Comparison of ENCODE assay signal across 22 cellular contexts in the genomic region with DNA sequence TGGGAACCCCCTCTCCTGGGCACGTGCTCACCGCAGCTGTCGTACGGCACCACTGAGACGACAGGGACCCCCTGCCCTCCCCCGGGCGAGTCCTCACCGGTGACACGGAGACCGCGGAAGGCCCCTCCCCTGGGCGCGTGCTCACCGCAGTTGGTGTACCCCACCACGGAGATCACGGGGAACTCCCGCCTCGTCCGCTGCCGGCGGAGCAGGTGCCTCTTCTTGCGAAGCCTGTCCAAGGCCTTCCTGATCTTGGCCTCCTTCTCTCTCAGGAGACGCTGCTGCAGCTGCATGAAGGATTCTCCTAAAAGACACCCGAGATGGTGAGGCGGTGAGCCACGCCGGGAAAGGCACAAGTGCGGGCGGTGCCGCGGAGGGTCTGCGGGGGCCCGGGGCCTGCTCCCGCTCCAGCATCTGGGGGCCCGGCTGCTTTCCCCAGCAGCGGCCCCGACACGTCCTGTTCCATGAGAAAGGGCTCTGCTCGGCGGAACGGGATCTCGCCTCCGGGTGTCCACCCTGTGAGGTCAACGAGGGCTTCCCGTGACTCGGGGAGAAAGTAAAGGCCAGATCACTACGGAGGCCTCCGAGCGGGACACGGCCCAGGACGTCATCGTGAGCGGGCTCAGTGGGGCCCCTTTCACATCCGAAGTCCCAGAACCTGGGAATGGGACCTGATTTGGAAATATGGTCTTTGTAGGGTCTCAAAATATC.
"Had no signal": no experiment of that assay in that cellular context is flagged by ENCODE, and none has a peak within 500 bp of the region (broad histone marks: within the 10 kb centered on the region; RNA-seq: fewer than 3 reads in every experiment).

No MANE protein-coding gene starts in this region.

- H3K4me1 Mint-ChIP-seq: endodermal cell; stimulated activated naive CD8-positive, alpha-beta T cell treated with anti-CD3 and anti-CD28 coated beads, Interleukin-15, amount 100 ng/mL, for 72 hours had no signal

- ATAC-seq: pancreas had no signal

- H3K27ac ChIP-seq: adrenal gland, cardiac muscle cell, dorsolateral prefrontal cortex, epithelial cell of prostate, neutrophil, pancreas, skin epidermis, suprapubic skin, transverse colon had no signal

- H3K4me3 Mint-ChIP-seq: activated CD4-positive, alpha-beta T cell treated with anti-CD3 and anti-CD28 coated beads, Interleukin-2, amount 10 ng/mL, durations not matched to agents 24 days and 14 days; activated naive CD4-positive, alpha-beta T cell treated with anti-CD3 and anti-CD28 coated beads, Interleukin-2, amount 50 U/mL, for 24 hours; activated T-cell treated with anti-CD3 and anti-CD28 coated beads, Interleukin-2, amount 50 U/mL, for 72 hours; endodermal cell; stimulated activated naive CD8-positive, alpha-beta T cell treated with anti-CD3 and anti-CD28 coated beads, Interleukin-15, amount 100 ng/mL, for 72 hours had no signal

- H3K9me3 ChIP-seq: adrenal gland, neutrophil, pancreas, suprapubic skin, transverse colon had no signal

- H3K27me3 Mint-ChIP-seq: activated CD4-positive, alpha-beta T cell treated with anti-CD3 and anti-CD28 coated beads, Interleukin-2, amount 10 ng/mL, durations not matched to agents 24 days and 14 days; activated naive CD4-positive, alpha-beta T cell treated with anti-CD3 and anti-CD28 coated beads, Interleukin-2, amount 50 U/mL, for 24 hours; naive thymus-derived CD8-positive, alpha-beta T cell; stimulated activated naive CD8-positive, alpha-beta T cell treated with anti-CD3 and anti-CD28 coated beads, Interleukin-15, amount 100 ng/mL, for 72 hours had no signal

- DNase-seq: activated CD4-positive, alpha-beta T cell treated with anti-CD3 and anti-CD28 coated beads, Interleukin-2, amount 10 ng/mL, durations not matched to agents 24 days and 14 days; activated CD4-positive, CD25-positive, alpha-beta regulatory T cell; activated T-cell treated with anti-CD3 and anti-CD28 coated beads, Interleukin-2, amount 50 U/mL, for 72 hours; endodermal cell; foreskin fibroblast; hippocampal formation; mesenchymal stem cell; stimulated activated CD4-positive, alpha-beta T cell treated with anti-CD3 and anti-CD28 coated beads, Interleukin-15, amount 100 ng/mL, for 24 hours; stimulated activated CD4-positive, alpha-beta T cell treated with anti-CD3 and anti-CD28 coated beads, Interleukin-2, amount 100 ng/mL, for 48 hours; stimulated activated naive CD8-positive, alpha-beta T cell treated with anti-CD3 and anti-CD28 coated beads, Interleukin-15, amount 100 ng/mL, for 72 hours; T1000; transverse colon had no signal

- H3K4me3 ChIP-seq: adrenal gland, cardiac muscle cell, dorsolateral prefrontal cortex, pancreas, skin epidermis, suprapubic skin, transverse colon had no signal

- H3K4me1 ChIP-seq: pancreas had no signal

- H3K27ac Mint-ChIP-seq: activated CD4-positive, alpha-beta T cell treated with anti-CD3 and anti-CD28 coated beads, Interleukin-2, amount 10 ng/mL, durations not matched to agents 24 days and 14 days; activated naive CD4-positive, alpha-beta T cell treated with anti-CD3 and anti-CD28 coated beads, Interleukin-2, amount 50 U/mL, for 24 hours; endodermal cell had no signal

- H3K9me3 Mint-ChIP-seq: activated naive CD4-positive, alpha-beta T cell treated with anti-CD3 and anti-CD28 coated beads, Interleukin-2, amount 50 U/mL, for 24 hours; activated T-cell treated with anti-CD3 and anti-CD28 coated beads, Interleukin-2, amount 50 U/mL, for 72 hours; endodermal cell; naive thymus-derived CD8-positive, alpha-beta T cell; stimulated activated naive CD8-positive, alpha-beta T cell treated with anti-CD3 and anti-CD28 coated beads, Interleukin-15, amount 100 ng/mL, for 72 hours had no signal

- H3K27me3 ChIP-seq: adrenal gland, cardiac muscle cell, dorsolateral prefrontal cortex, neutrophil, pancreas, suprapubic skin, transverse colon had no signal
